Comparison of ENCODE assay signal across 8 cellular contexts in genomic region chr15:45200001-45200798, GRCh38. TPM values are rescaled to one million over a fixed set of nuclear protein-coding genes. Genes with fewer than 3 reads are reported as not detected.
DNase-seq lines count a peak whose midpoint lies in the region; ATAC-seq and TF ChIP-seq lines count a peak whose summit lies in the region.

No MANE protein-coding gene starts in this region.

- H4K20me1 ChIP-seq in OCI-LY3 (ENCODE audit: insufficient read depth, low read length) = no peaks in the 10 kb centered on the region

- peak; percentile 43 for TF ChIP-seq POLR2A in esophagus muscularis mucosa (IDR thresholded peaks at IDR 0.05; ENCODE audit: low read depth)

- H3K4me3 Mint-ChIP-seq in Calu3 (ENCODE audit: low read depth, unreplicated experiment) = no peak overlapping the region

- DNase-seq in Calu3 = peak; percentile 93
- peak; percentile 95 for DNase-seq in activated T-cell treated with anti-CD3 and anti-CD28 coated beads for 24 hours (ENCODE audit: low read depth)
- DNase-seq in esophagus muscularis mucosa (ENCODE audit: extremely low spot score) = peak; percentile 100
- DNase-seq in myocyte (ENCODE audit: low read depth) = peak; percentile 95
- DNase-seq in stimulated activated CD8-positive, alpha-beta memory T cell treated with anti-CD3 and anti-CD28 coated beads, Interleukin-7, amount 100 ng/mL, for 4 hours (ENCODE audit: low read depth in 2 of 2) = peak; percentile 89 to 96

- no peaks in the 10 kb centered on the region for H3K79me2 ChIP-seq in OCI-LY3 (ENCODE audit: low read length)

- 2% methylated on average over 34 of the region's 34 CpGs for WGBS in esophagus muscularis mucosa

- H3K4me2 ChIP-seq in OCI-LY3 (ENCODE audit: low read length) = peak overlapping the region; percentile 96

- H3K4me1 ChIP-seq in HUES6 (ENCODE audit: control insufficient read depth, insufficient read depth, low read length) = peaks cover 9% of the 10 kb centered on the region; the same call in 1 of the 2 replicates
- peaks cover 31% of the 10 kb centered on the region for H3K4me1 ChIP-seq in OCI-LY3 (ENCODE audit: low read length)
- H3K4me1 ChIP-seq in esophagus muscularis mucosa = peaks cover 7 to 16% (median 12%) of the 10 kb centered on the region in 4 donors

- H3K4me3 ChIP-seq in HUES6 (ENCODE audit: low read depth, low read length) (peak overlapping the region; percentile 84), OCI-LY3 (ENCODE audit: low read length) (peak overlapping the region; percentile 99), esophagus muscularis mucosa (peak overlapping the region; percentile 69 to 80 (median 72))

- H3K36me3 Mint-ChIP-seq in Calu3 (ENCODE audit: insufficient read depth, unreplicated experiment) = no peaks in the 10 kb centered on the region

- CTCF ChIA-PET in Calu3 (lab: Charles Lee) = interaction anchor here (0.6 to 2.7 kb wide), 13 partner anchors 20 to 225 kb away, joined by 3 to 21 read pairs (median 4); a partner anchor contains a TSS

- H3K4me1 Mint-ChIP-seq in Calu3 (ENCODE audit: low read depth, unreplicated experiment) = no peaks in the 10 kb centered on the region

- intact Hi-C loops in Calu3 (cut with micrococcal nuclease; ENCODE audit: unreplicated experiment) (loop anchor here (1.0 kb wide), 1 partner anchor 37 kb away; no protein-coding TSS in a partner anchor), esophagus muscularis mucosa (cut with DNase I) (loop anchor here (2.0 kb wide), 1 partner anchor 79 kb away; no protein-coding TSS in a partner anchor)

- TF ChIP-seq CTCF in Calu3 (IDR thresholded peaks at IDR 0.05; ENCODE audit: unreplicated experiment) (no peak), OCI-LY3 (IDR thresholded peaks at IDR 0.05; ENCODE audit: low read depth, low read length) (no peak), esophagus muscularis mucosa (IDR thresholded peaks at IDR 0.05) (no peak)

- H3K9me3 Mint-ChIP-seq in Calu3 (ENCODE audit: low read depth, unreplicated experiment) = no peaks in the 10 kb centered on the region

- H2AFZ ChIP-seq in OCI-LY3 (ENCODE audit: low read depth, low read length) = peak overlapping the region; percentile 93

- H3K27ac Mint-ChIP-seq in Calu3 (ENCODE audit: unreplicated experiment) = no peak overlapping the region

- TF ChIP-seq EP300 in esophagus muscularis mucosa (IDR thresholded peaks at IDR 0.05) = no peak

- H3K9me3 ChIP-seq in HUES6 (ENCODE audit: control insufficient read depth, insufficient read depth, low read depth, low read length) (no peaks in the 10 kb centered on the region), OCI-LY3 (ENCODE audit: insufficient read depth, low read length) (no peaks in the 10 kb centered on the region), esophagus muscularis mucosa (no peaks in the 10 kb centered on the region)

- H3K27ac ChIP-seq in HUES6 (ENCODE audit: low read depth, low read length) (no peak overlapping the region), OCI-LY3 (ENCODE audit: low read length) (peak overlapping the region; percentile 88), esophagus muscularis mucosa (replicated peaks in 1 of 4) (peak overlapping the region; percentile 89 to 99 (median 94))

- no peaks in the 10 kb centered on the region for H3K27me3 Mint-ChIP-seq in Calu3 (ENCODE audit: unreplicated experiment)

- H3K27me3 ChIP-seq in HUES6 (ENCODE audit: control insufficient read depth, insufficient read depth, low read length) = no peaks in the 10 kb centered on the region
- no peaks in the 10 kb centered on the region for H3K27me3 ChIP-seq in OCI-LY3 (ENCODE audit: low read depth, low read length)
- no peaks in the 10 kb centered on the region for H3K27me3 ChIP-seq in esophagus muscularis mucosa

- H3K36me3 ChIP-seq in HUES6 (ENCODE audit: control insufficient read depth, insufficient read depth, low read length) = no peaks in the 10 kb centered on the region
- no peaks in the 10 kb centered on the region for H3K36me3 ChIP-seq in OCI-LY3 (replicated peaks; ENCODE audit: low read depth, low read length)
- no peaks in the 10 kb centered on the region for H3K36me3 ChIP-seq in esophagus muscularis mucosa

- TSS peak; percentile 100 for BruUV-seq in Calu3 (replicated peaks; lab: Mats Ljungman, UMichigan)

- H3K9ac ChIP-seq in HUES6 (ENCODE audit: low read length) (peak overlapping the region; percentile 79), OCI-LY3 (ENCODE audit: low read length) (peak overlapping the region; percentile 97)

- peak; percentile 39 for ATAC-seq in GM21447 (IDR thresholded peaks at IDR 0.05; ENCODE audit: unreplicated experiment)

RNA-seq across cellular contexts. Expression of gene SHF, which starts 12.4 kb away (rescaled TPM):
- total RNA-seq in Calu3 (2022) = 6.0 and 7.3 TPM in 2 replicates
- 10 to 100 TPM in 2 of 4 donors, 1 to 10 TPM in 2; 4.6 to 15.4 (median 10.2) TPM for total RNA-seq in esophagus muscularis mucosa
- total RNA-seq in myocyte = 104 and 161 TPM in 2 replicates
- 47.7 TPM for polyA plus RNA-seq in myocyte (2012)

RNA-seq across cellular contexts. Expression of gene SLC28A2, which starts 51.8 kb away (rescaled TPM):
- not detected in 2 replicates for total RNA-seq in Calu3 (2022)
- not detected for total RNA-seq in esophagus muscularis mucosa
- total RNA-seq in myocyte = not detected in 2 replicates
- 0.10 TPM for polyA plus RNA-seq in myocyte (2012)
